30 cellular contexts compared by ENCODE assay signal in the genomic region with DNA sequence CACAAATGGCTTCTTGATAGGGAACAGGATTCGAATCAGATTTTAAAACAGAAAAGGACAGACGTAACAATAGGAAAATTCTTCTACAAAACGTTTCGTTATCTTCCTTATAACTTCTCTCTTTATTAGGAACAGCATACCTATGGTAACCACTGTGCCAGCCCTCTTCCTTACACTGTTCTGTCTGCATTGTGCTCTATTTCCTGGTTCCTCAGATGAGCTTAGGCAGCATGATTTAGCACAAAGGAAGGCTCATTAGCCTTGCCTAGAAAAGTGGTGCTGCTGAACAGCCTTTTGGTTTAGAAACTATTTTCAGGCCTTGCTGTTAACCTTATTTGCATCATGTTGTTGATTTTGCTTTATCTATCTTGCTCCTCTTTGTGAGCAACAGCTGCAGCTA.
DNase-seq lines count a peak whose midpoint lies in the region; ATAC-seq lines count a peak whose summit lies in the region.
"Had no signal": no experiment of that assay in that cellular context is flagged by ENCODE, and none has a peak within 500 bp of the region (broad histone marks: within the 10 kb centered on the region; RNA-seq: fewer than 3 reads in every experiment).

No MANE protein-coding gene starts in this region.

- intact Hi-C loops in CD4-positive, alpha-beta memory T cell (cut with micrococcal nuclease): no loop called here

- H3K9ac ChIP-seq in Karpas-422 (ENCODE audit: low read length): no peak overlapping the region

- POLR2A ChIA-PET in CD4-positive, alpha-beta memory T cell (lab: Charles Lee; ENCODE audit: partially characterized antibody): no interaction called here

- H3K27ac ChIP-seq in Karpas-422 (ENCODE audit: low read length): no peak overlapping the region
- H3K27ac ChIP-seq in CD4-positive, alpha-beta memory T cell (ENCODE audit: low read depth, low read length): no peak overlapping the region
- H3K27ac ChIP-seq: 22Rv1, C4-2B, cardiac muscle cell, colonic mucosa, epithelial cell of prostate, right atrium auricular region, SJCRH30, testis had no signal

- H2AFZ ChIP-seq in Karpas-422 (ENCODE audit: low read length): no peak overlapping the region

- H3K79me2 ChIP-seq in Karpas-422 (ENCODE audit: low read length): no peaks in the 10 kb centered on the region

- H3K4me3 ChIP-seq in Karpas-422 (ENCODE audit: low read length): no peak overlapping the region
- H3K4me3 ChIP-seq in CD4-positive, alpha-beta memory T cell (ENCODE audit: low read length in 2 of 2): no peak overlapping the region
- H3K4me3 ChIP-seq: cardiac muscle cell, colonic mucosa, right atrium auricular region, SJCRH30, smooth muscle cell, testis had no signal

- H3K9me3 Mint-ChIP-seq in CD4-positive, alpha-beta memory T cell: peaks cover 0 to 4% (median 2%) of the 10 kb centered on the region in 8 donors

- no peak for ATAC-seq in GM19395 (IDR thresholded peaks at IDR 0.05; ENCODE audit: unreplicated experiment)

- H3K27ac Mint-ChIP-seq in CD4-positive, alpha-beta memory T cell: no peak overlapping the region
- H3K27ac Mint-ChIP-seq: activated naive CD8-positive, alpha-beta T cell treated with anti-CD3 and anti-CD28 coated beads for 36 hours; memory B cell had no signal

- H3K4me2 ChIP-seq in Karpas-422 (ENCODE audit: low read depth, low read length, poor library complexity, severe bottlenecking): no peak overlapping the region
- H3K4me2 ChIP-seq: smooth muscle cell had no signal

- peak; percentile 24 for DNase-seq in NCI-H1092 treated with DMSO at 0.1 percent for 48 hours (lab: John Stamatoyannopoulos, UW)
- DNase-seq in NCI-H1092 (lab: John Stamatoyannopoulos, UW): no peak
- peak; percentile 44 for DNase-seq in NCI-H345 treated with DMSO at 0.1 percent for 48 hours (lab: John Stamatoyannopoulos, UW; ENCODE audit: unreplicated experiment)
- peak; percentile 1 for DNase-seq in astrocyte of the hippocampus (ENCODE audit: low read depth, low spot score)
- DNase-seq in retina: peak; percentile 11
- no peak for DNase-seq in Karpas-422
- DNase-seq in CD4-positive, alpha-beta memory T cell: no peak
- DNase-seq: activated CD4-positive, alpha-beta T cell treated with anti-CD3 and anti-CD28 coated beads for 48 hours; activated CD8-positive, alpha-beta memory T cell treated with anti-CD3 and anti-CD28 coated beads for 24 hours; activated gamma-delta T cell; activated naive CD8-positive, alpha-beta T cell treated with anti-CD3 and anti-CD28 coated beads for 36 hours; activated T-cell treated with anti-CD3 and anti-CD28 coated beads, Interleukin-2, amount 50 U/mL, for 1 hour; colonic mucosa; effector CD8-positive, alpha-beta T cell; HCEC 1CT; hypothalamus; NCI-H1694 treated with DMSO at 0.1 percent for 48 hours; NCI-H2171; SJCRH30; stimulated activated naive CD4-positive, alpha-beta T cell treated with Interleukin-2 at 50 U/mL for 16 hours; T-helper 9 cell; testis had no signal

- no peaks in the 10 kb centered on the region for H3K4me1 Mint-ChIP-seq in CD4-positive, alpha-beta memory T cell
- H3K4me1 Mint-ChIP-seq: activated naive CD8-positive, alpha-beta T cell treated with anti-CD3 and anti-CD28 coated beads for 36 hours; memory B cell had no signal

- H3K27me3 ChIP-seq in Karpas-422 (ENCODE audit: low read length): no peaks in the 10 kb centered on the region
- no peaks in the 10 kb centered on the region for H3K27me3 ChIP-seq in CD4-positive, alpha-beta memory T cell (ENCODE audit: insufficient read depth, low read length)
- H3K27me3 ChIP-seq: cardiac muscle cell, colonic mucosa, right atrium auricular region, SJCRH30, testis had no signal

- no peaks in the 10 kb centered on the region for H3K9me3 ChIP-seq in Karpas-422 (ENCODE audit: low read length)
- no peaks in the 10 kb centered on the region for H3K9me3 ChIP-seq in CD4-positive, alpha-beta memory T cell (ENCODE audit: control insufficient read depth in 1 of 2, low read length in 2 of 2)
- H3K9me3 ChIP-seq: colonic mucosa, right atrium auricular region, SJCRH30, testis had no signal

- no peak overlapping the region for H3K4me3 Mint-ChIP-seq in CD4-positive, alpha-beta memory T cell
- H3K4me3 Mint-ChIP-seq: activated naive CD8-positive, alpha-beta T cell treated with anti-CD3 and anti-CD28 coated beads for 36 hours; memory B cell had no signal

- no peaks in the 10 kb centered on the region for H3K9me2 ChIP-seq in Karpas-422 (replicated peaks; ENCODE audit: insufficient read depth, low read length)

- H4K20me1 ChIP-seq in Karpas-422 (ENCODE audit: insufficient read depth, low read depth, low read length): no peaks in the 10 kb centered on the region

- H3K4me1 ChIP-seq in Karpas-422 (ENCODE audit: low read length): no peaks in the 10 kb centered on the region
- no peaks in the 10 kb centered on the region for H3K4me1 ChIP-seq in CD4-positive, alpha-beta memory T cell (ENCODE audit: insufficient read depth, low read length)
- H3K4me1 ChIP-seq: colonic mucosa, right atrium auricular region, SJCRH30, testis had no signal

- no peaks in the 10 kb centered on the region for H3K36me3 Mint-ChIP-seq in CD4-positive, alpha-beta memory T cell
- H3K36me3 Mint-ChIP-seq: activated naive CD8-positive, alpha-beta T cell treated with anti-CD3 and anti-CD28 coated beads for 36 hours; memory B cell had no signal

- no peaks in the 10 kb centered on the region for H3K36me3 ChIP-seq in Karpas-422 (ENCODE audit: insufficient read depth, low read length)
- H3K36me3 ChIP-seq in CD4-positive, alpha-beta memory T cell (ENCODE audit: insufficient read depth, low read length): no peaks in the 10 kb centered on the region
- H3K36me3 ChIP-seq: cardiac muscle cell, colonic mucosa, right atrium auricular region, SJCRH30 had no signal

- no peaks in the 10 kb centered on the region for H3K27me3 Mint-ChIP-seq in CD4-positive, alpha-beta memory T cell
- H3K27me3 Mint-ChIP-seq: activated naive CD8-positive, alpha-beta T cell treated with anti-CD3 and anti-CD28 coated beads for 36 hours; memory B cell had no signal

- CTCF ChIA-PET in CD4-positive, alpha-beta memory T cell (lab: Charles Lee; ENCODE audit: partially characterized antibody): no interaction called here

Comparison
In these comparisons a context has a peak if more than half of its experiments do, and no peak if none do; other contexts are left out.
1. DNase-seq: peak in NCI-H1092 treated with DMSO at 0.1 percent for 48 hours (single experiment), NCI-H345 treated with DMSO at 0.1 percent for 48 hours (single experiment), astrocyte of the hippocampus (single experiment) and retina (single experiment); none in NCI-H1092 (single experiment), Karpas-422 (single experiment) and CD4-positive, alpha-beta memory T cell (0 of 5).